23 cellular contexts compared by ENCODE assay signal in genomic region chr2:138486347-138487198, GRCh38. TPM values are rescaled to one million over a fixed set of nuclear protein-coding genes. Genes with fewer than 3 reads are reported as not detected.
DNase-seq lines count a peak whose midpoint lies in the region; ATAC-seq, FAIRE-seq and TF ChIP-seq lines count a peak whose summit lies in the region.
"Had no signal": no experiment of that assay in that cellular context is flagged by ENCODE, and none has a peak within 500 bp of the region (broad histone marks: within the 10 kb centered on the region; RNA-seq: fewer than 3 reads in every experiment).

No MANE protein-coding gene starts in this region.

- no peaks in the 10 kb centered on the region for H3K27me3 Mint-ChIP-seq in activated naive CD4-positive, alpha-beta T cell treated with anti-CD3 and anti-CD28 coated beads for 36 hours (ENCODE audit: low read depth)
- H3K27me3 Mint-ChIP-seq: central memory CD8-positive, alpha-beta T cell had no signal

- no peak overlapping the region for H3K4me3 ChIP-seq in brain microvascular endothelial cell (ENCODE audit: low read depth, low read length)
- no peak overlapping the region for H3K4me3 ChIP-seq in pancreas
- H3K4me3 ChIP-seq: HAP-1, lung, thoracic aorta had no signal

- H3K4me3 Mint-ChIP-seq in stimulated activated effector memory CD8-positive, alpha-beta T cell treated with anti-CD3 and anti-CD28 coated beads, Interleukin-12 subunit alpha, Interleukin-12 subunit beta, amount 100 ng/mL, for 72 hours: no peak overlapping the region
- no peak overlapping the region for H3K4me3 Mint-ChIP-seq in activated naive CD4-positive, alpha-beta T cell treated with anti-CD3 and anti-CD28 coated beads for 36 hours
- H3K4me3 Mint-ChIP-seq: CD8-positive, alpha-beta T cell; central memory CD8-positive, alpha-beta T cell; T-helper 1 cell treated with Interleukin-12 subunit alpha and Interleukin-12 subunit beta and Interleukin-4 antibody, amounts not matched to agents 30 μg/mL and 1 μg/mL, for 36 hours had no signal

- no peak for FAIRE-seq in pancreas (lab: Jason Lieb, UNC)
- FAIRE-seq: islet of Langerhans had no signal

- peak; percentile 43 to 68 (median 60) for ATAC-seq in pancreas
- ATAC-seq in stimulated activated effector memory CD8-positive, alpha-beta T cell treated with anti-CD3 and anti-CD28 coated beads, Interleukin-12 subunit alpha, Interleukin-12 subunit beta, amount 100 ng/mL, for 72 hours: no peak
- ATAC-seq: CD8-positive, alpha-beta T cell had no signal

- no peaks in the 10 kb centered on the region for H3K36me3 ChIP-seq in brain microvascular endothelial cell (replicated peaks)
- H3K36me3 ChIP-seq in pancreas: no peaks in the 10 kb centered on the region
- H3K36me3 ChIP-seq: HAP-1, neutrophil, thoracic aorta had no signal

- WGBS in pancreas, 2 donors: 45 to 51% methylated on average over 2 of the region's 2 CpGs

- peaks cover 0 to 12% (median 8%) of the 10 kb centered on the region in 3 donors for H3K4me1 ChIP-seq in pancreas
- H3K4me1 ChIP-seq: HAP-1 had no signal

- TF ChIP-seq CTCF in GM12873 (IDR thresholded peaks at IDR 0.05; ENCODE audit: insufficient read depth, low read depth, low read length, missing control alignments): peak; percentile 19
- peak; percentile 38 for TF ChIP-seq CTCF in brain microvascular endothelial cell (IDR thresholded peaks at IDR 0.05; ENCODE audit: low read depth, low read length, missing control alignments)
- TF ChIP-seq CTCF in pancreas (IDR thresholded peaks at IDR 0.05): no peak

- H3K27ac ChIP-seq in brain microvascular endothelial cell (no peak overlapping the region), pancreas (no peak overlapping the region)
- H3K27ac ChIP-seq: neutrophil, thoracic aorta, VCaP had no signal

- H3K36me3 Mint-ChIP-seq in stimulated activated effector memory CD8-positive, alpha-beta T cell treated with anti-CD3 and anti-CD28 coated beads, Interleukin-12 subunit alpha, Interleukin-12 subunit beta, amount 100 ng/mL, for 72 hours: no peaks in the 10 kb centered on the region
- peaks cover 4% of the 10 kb centered on the region for H3K36me3 Mint-ChIP-seq in activated naive CD4-positive, alpha-beta T cell treated with anti-CD3 and anti-CD28 coated beads for 36 hours (ENCODE audit: low read depth)
- H3K36me3 Mint-ChIP-seq: CD8-positive, alpha-beta T cell had no signal

- H3K27me3 ChIP-seq in brain microvascular endothelial cell (replicated peaks) (no peaks in the 10 kb centered on the region), pancreas (no peaks in the 10 kb centered on the region)
- H3K27me3 ChIP-seq: neutrophil had no signal

- no peaks in the 10 kb centered on the region for H3K4me1 Mint-ChIP-seq in stimulated activated effector memory CD8-positive, alpha-beta T cell treated with anti-CD3 and anti-CD28 coated beads, Interleukin-12 subunit alpha, Interleukin-12 subunit beta, amount 100 ng/mL, for 72 hours
- H3K4me1 Mint-ChIP-seq in activated naive CD4-positive, alpha-beta T cell treated with anti-CD3 and anti-CD28 coated beads for 36 hours (ENCODE audit: low read depth): no peaks in the 10 kb centered on the region
- H3K4me1 Mint-ChIP-seq: central memory CD8-positive, alpha-beta T cell had no signal

- H3K27ac Mint-ChIP-seq in stimulated activated effector memory CD8-positive, alpha-beta T cell treated with anti-CD3 and anti-CD28 coated beads, Interleukin-12 subunit alpha, Interleukin-12 subunit beta, amount 100 ng/mL, for 72 hours: no peak overlapping the region
- H3K27ac Mint-ChIP-seq in activated naive CD4-positive, alpha-beta T cell treated with anti-CD3 and anti-CD28 coated beads for 36 hours: no peak overlapping the region
- H3K27ac Mint-ChIP-seq: CD8-positive, alpha-beta T cell; T-helper 1 cell treated with Interleukin-12 subunit alpha and Interleukin-12 subunit beta and Interleukin-4 antibody, amounts not matched to agents 30 μg/mL and 1 μg/mL, for 36 hours had no signal

- H3K9me3 Mint-ChIP-seq in stimulated activated effector memory CD8-positive, alpha-beta T cell treated with anti-CD3 and anti-CD28 coated beads, Interleukin-12 subunit alpha, Interleukin-12 subunit beta, amount 100 ng/mL, for 72 hours: peaks cover 2% of the 10 kb centered on the region
- peaks cover 3% of the 10 kb centered on the region for H3K9me3 Mint-ChIP-seq in activated naive CD4-positive, alpha-beta T cell treated with anti-CD3 and anti-CD28 coated beads for 36 hours
- H3K9me3 Mint-ChIP-seq: CD8-positive, alpha-beta T cell; central memory CD8-positive, alpha-beta T cell had no signal

- intact Hi-C loops in pancreas (cut with DNase I): no loop called here
- intact Hi-C loops in activated naive CD4-positive, alpha-beta T cell treated with anti-CD3 and anti-CD28 coated beads for 36 hours (cut with micrococcal nuclease): loop anchor here (5.0 to 10.0 kb wide), 2 partner anchors 228 to 301 kb away; no protein-coding TSS in a partner anchor

- H3K9me3 ChIP-seq in pancreas: no peaks in the 10 kb centered on the region
- H3K9me3 ChIP-seq: HAP-1, neutrophil, thoracic aorta had no signal

- in situ Hi-C loops in brain microvascular endothelial cell (cut with HindIII; ENCODE audit: low pct_ligation_motif_present, low sequenced_read_pairs): no loop called here

- peak; percentile 5 for DNase-seq in LHCN-M2 (ENCODE audit: low read depth)
- DNase-seq in brain microvascular endothelial cell: no peak
- no peak for DNase-seq in pancreas
- no peak for DNase-seq in stimulated activated effector memory CD8-positive, alpha-beta T cell treated with anti-CD3 and anti-CD28 coated beads, Interleukin-12 subunit alpha, Interleukin-12 subunit beta, amount 100 ng/mL, for 72 hours (ENCODE audit: low spot score in 2 of 2)
- no peak for DNase-seq in RPMI8226
- DNase-seq in NCI-H748 treated with DMSO at 0.1 percent for 48 hours (lab: John Stamatoyannopoulos, UW): no peak
- no peak for DNase-seq in activated naive CD4-positive, alpha-beta T cell treated with anti-CD3 and anti-CD28 coated beads for 36 hours
- DNase-seq: activated naive CD4-positive, alpha-beta T cell treated with Interleukin-2 at 50 U/mL for 16 hours; CD8-positive, alpha-beta T cell; DMS79; KBM-7; NCI-H1048; NCI-H2029; NCI-H510A had no signal

- CTCF ChIA-PET in activated naive CD4-positive, alpha-beta T cell treated with anti-CD3 and anti-CD28 coated beads for 36 hours (lab: Charles Lee): no interaction called here

RNA-seq across cellular contexts. Expression of gene SPOPL, which starts 15.0 kb away (rescaled TPM):
- total RNA-seq in LHCN-M2 (2014; rRNA removed) (9.6 and 14.7 TPM in 2 replicates), pancreas (10 to 100 TPM in 2 of 6 donors, 1 to 10 TPM in 4; 9.1 to 18.5 (median 9.9) TPM)
- 2.8 TPM for polyA plus RNA-seq in LHCN-M2 (2012)
- polyA plus RNA-seq in pancreas: 1 to 10 TPM; 2.5 to 5.7 TPM
- total RNA-seq in activated naive CD4-positive, alpha-beta T cell treated with anti-CD3 and anti-CD28 coated beads for 36 hours: 1 to 10 TPM; 8.4 to 8.7 TPM

Comparison
In these comparisons a context has a peak if more than half of its experiments do, and no peak if none do; other contexts are left out.
1. CTCF ChIP-seq: peak in GM12873 (single experiment) and brain microvascular endothelial cell (single experiment); none in pancreas (0 of 4).